ENCODE assay signal across 1 cellular context in the genomic region with DNA sequence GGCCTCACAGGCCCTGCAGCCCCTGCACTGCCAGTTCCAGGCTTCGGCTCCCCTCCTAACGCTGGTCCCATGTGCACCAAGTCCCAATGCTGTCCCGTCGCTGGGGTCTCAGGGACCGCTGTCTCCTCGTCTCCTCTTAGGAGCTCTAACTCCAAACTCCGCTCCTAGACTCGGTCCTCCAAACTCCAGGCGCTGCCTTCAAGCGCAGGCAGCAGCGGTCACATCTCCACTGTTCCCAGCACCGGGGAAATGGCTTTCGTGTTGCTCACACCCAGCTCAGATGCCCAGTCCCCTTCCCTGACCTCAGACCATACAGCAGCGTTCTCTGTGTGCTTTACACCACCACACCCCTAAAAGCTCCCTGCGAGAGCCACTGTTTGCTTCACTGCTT.
A peak's percentile ranks its signal among the peaks of the same experiment; 100 is the strongest.
TF ChIP-seq lines count a peak whose summit lies in the region.

No MANE protein-coding gene starts in this region.

TF ChIP-seq in H1, 55 proteins besides CTCF, POLR2A, EP300 and RAD21:
- TF ChIP-seq MAX (IDR thresholded peaks at IDR 0.05) (no peak), JUN (IDR thresholded peaks at IDR 0.05; ENCODE audit: low read depth, low read length) (no peak), SP4 (IDR thresholded peaks at IDR 0.05; ENCODE audit: low read length) (no peak), TAF7 (optimal IDR thresholded peaks at IDR 0.05; ENCODE audit: borderline replicate concordance, low read depth, low read length) (no peak), RFX5 (IDR thresholded peaks at IDR 0.05; ENCODE audit: borderline replicate concordance, low read depth, low read length) (no peak), CBX8 (IDR thresholded peaks at IDR 0.05; ENCODE audit: borderline replicate concordance, low read depth, low read length) (peak; percentile 14; the same call in 1 of the 2 replicates), ZNF274 (IDR thresholded peaks at IDR 0.05; ENCODE audit: borderline replicate concordance, extremely low read depth, low read length) (no peak)
